ENCODE assay signal across 1 cellular context in the genomic region with DNA sequence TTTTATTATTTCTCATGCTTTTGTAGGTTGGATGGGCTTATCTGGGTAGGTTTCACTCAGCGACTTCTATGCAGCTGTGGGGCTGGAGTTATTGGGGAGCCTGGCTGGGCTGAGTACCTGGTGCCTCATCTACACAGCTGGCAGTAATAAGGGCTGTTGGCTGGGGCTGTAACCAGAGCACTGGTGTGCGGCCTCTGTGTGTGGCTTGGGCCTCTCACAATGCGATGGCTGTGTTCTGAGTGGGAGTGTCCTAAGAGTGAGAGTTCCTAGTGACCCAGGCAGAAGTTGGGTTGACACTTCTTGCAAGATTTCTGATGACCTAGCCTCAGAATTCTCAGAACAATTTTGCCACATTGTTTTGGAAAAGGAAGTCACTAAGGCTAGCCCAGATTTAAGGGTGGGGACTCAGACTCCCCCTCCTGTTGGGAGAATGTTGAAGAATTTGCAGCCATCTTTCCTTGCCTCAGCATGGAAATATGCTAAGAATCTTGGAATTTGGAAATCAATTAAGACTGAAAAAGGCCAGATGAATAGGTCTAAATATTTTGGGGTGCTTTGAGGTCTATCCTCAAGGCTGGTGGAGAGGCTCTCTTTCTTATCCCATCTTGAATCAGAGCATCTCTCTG.
TF ChIP-seq lines count a peak whose summit lies in the region.

No MANE protein-coding gene starts in this region.

TF ChIP-seq in GM23338, 12 proteins besides CTCF, POLR2A, EP300 and RAD21 (continued from another document):
- TF ChIP-seq, protein P1, sequence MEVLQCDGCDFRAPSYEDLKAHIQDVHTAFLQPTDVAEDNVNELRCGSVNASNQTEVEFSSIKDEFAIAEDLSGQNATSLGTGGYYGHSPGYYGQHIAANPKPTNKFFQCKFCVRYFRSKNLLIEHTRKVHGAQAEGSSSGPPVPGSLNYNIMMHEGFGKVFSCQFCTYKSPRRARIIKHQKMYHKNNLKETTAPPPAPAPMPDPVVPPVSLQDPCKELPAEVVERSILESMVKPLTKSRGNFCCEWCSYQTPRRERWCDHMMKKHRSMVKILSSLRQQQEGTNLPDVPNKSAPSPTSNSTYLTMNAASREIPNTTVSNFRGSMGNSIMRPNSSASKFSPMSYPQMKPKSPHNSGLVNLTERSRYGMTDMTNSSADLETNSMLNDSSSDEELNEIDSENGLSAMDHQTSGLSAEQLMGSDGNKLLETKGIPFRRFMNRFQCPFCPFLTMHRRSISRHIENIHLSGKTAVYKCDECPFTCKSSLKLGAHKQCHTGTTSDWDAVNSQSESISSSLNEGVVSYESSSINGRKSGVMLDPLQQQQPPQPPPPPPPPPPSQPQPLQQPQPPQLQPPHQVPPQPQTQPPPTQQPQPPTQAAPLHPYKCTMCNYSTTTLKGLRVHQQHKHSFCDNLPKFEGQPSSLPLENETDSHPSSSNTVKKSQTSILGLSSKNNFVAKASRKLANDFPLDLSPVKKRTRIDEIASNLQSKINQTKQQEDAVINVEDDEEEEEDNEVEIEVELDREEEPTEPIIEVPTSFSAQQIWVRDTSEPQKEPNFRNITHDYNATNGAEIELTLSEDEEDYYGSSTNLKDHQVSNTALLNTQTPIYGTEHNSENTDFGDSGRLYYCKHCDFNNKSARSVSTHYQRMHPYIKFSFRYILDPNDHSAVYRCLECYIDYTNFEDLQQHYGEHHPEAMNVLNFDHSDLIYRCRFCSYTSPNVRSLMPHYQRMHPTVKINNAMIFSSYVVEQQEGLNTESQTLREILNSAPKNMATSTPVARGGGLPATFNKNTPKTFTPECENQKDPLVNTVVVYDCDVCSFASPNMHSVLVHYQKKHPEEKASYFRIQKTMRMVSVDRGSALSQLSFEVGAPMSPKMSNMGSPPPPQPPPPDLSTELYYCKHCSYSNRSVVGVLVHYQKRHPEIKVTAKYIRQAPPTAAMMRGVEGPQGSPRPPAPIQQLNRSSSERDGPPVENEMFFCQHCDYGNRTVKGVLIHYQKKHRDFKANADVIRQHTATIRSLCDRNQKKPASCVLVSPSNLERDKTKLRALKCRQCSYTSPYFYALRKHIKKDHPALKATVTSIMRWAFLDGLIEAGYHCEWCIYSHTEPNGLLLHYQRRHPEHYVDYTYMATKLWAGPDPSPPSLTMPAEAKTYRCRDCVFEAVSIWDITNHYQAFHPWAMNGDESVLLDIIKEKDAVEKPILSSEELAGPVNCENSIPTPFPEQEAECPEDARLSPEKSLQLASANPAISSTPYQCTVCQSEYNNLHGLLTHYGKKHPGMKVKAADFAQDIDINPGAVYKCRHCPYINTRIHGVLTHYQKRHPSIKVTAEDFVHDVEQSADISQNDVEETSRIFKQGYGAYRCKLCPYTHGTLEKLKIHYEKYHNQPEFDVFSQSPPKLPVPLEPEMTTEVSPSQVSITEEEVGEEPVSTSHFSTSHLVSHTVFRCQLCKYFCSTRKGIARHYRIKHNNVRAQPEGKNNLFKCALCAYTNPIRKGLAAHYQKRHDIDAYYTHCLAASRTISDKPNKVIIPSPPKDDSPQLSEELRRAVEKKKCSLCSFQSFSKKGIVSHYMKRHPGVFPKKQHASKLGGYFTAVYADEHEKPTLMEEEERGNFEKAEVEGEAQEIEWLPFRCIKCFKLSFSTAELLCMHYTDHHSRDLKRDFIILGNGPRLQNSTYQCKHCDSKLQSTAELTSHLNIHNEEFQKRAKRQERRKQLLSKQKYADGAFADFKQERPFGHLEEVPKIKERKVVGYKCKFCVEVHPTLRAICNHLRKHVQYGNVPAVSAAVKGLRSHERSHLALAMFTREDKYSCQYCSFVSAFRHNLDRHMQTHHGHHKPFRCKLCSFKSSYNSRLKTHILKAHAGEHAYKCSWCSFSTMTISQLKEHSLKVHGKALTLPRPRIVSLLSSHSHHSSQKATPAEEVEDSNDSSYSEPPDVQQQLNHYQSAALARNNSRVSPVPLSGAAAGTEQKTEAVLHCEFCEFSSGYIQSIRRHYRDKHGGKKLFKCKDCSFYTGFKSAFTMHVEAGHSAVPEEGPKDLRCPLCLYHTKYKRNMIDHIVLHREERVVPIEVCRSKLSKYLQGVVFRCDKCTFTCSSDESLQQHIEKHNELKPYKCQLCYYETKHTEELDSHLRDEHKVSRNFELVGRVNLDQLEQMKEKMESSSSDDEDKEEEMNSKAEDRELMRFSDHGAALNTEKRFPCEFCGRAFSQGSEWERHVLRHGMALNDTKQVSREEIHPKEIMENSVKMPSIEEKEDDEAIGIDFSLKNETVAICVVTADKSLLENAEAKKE (CRISPR knock-in tag; IDR thresholded peaks at IDR 0.05), result no peak
- no peak for TF ChIP-seq EZH2phosphoT487 (IDR thresholded peaks at IDR 0.05; ENCODE audit: unreplicated experiment)
